ENCODE assay signal across 1 cellular context in the genomic region with DNA sequence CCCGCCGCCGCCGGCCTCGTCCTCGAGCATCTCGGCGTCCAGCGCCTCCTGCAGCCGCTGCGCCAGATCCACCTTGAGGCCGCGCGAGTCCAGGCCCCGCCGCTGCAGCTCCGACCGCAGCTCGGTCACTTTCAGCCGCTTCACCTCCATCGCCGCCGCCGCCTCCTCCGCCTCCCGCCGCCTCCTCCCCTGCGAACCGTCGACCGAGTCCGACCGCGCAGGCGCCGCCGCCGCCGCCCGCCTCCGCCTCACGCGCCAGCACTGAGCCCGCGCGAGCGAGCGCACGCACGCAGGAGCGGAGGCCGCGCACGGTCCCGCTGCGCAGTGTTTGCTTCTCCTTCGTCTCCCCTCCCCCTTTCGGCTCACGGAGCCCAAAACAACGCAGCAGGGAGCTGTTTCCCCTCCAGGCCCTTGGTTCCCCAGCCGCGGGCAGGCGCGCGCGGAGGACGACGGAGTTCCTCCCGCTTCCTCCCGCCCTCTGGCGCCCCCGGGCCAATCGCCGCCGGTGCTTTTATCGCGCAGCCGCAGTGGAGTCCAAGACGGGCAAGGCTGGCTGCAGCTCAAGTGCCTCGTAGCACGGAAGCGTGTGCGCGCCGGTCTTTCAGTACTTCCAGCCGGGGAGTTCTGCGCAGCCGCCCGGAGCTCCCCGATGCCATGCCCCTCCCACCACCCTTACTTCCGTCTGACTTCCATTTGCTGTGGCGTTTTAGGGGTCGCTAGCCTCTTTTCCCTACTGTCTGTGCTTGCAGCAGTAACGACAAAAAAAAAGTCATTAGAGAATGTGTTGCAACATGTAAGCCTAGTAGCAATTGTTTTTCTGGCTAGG.
TF ChIP-seq lines count a peak whose summit lies in the region.

TSS of gene HNRNPUL2 (minus strand) at position 451 of the 826 bp plus-strand sequence. CDS start at position 150, 301 bp downstream.

TF ChIP-seq in HepG2, 621 proteins besides CTCF, POLR2A, EP300 and RAD21 (continued from another document and continues in another):
- TF ChIP-seq RFX3 (CRISPR knock-in tag; IDR thresholded peaks at IDR 0.05) = no peak
- peak; percentile 67; the same call in 1 of the 2 replicates for TF ChIP-seq GTF3A (CRISPR knock-in tag; conservative IDR thresholded peaks at IDR 0.05)
- TF ChIP-seq ZNF3 (CRISPR knock-in tag; IDR thresholded peaks at IDR 0.05) = no peak
- TF ChIP-seq RORA (CRISPR knock-in tag; IDR thresholded peaks at IDR 0.05) = no peak
- TF ChIP-seq ZKSCAN8 (CRISPR knock-in tag; IDR thresholded peaks at IDR 0.05; ENCODE audit: borderline replicate concordance) = peak; percentile 72; the same call in 1 of the 2 replicates
- TF ChIP-seq, protein P1, sequence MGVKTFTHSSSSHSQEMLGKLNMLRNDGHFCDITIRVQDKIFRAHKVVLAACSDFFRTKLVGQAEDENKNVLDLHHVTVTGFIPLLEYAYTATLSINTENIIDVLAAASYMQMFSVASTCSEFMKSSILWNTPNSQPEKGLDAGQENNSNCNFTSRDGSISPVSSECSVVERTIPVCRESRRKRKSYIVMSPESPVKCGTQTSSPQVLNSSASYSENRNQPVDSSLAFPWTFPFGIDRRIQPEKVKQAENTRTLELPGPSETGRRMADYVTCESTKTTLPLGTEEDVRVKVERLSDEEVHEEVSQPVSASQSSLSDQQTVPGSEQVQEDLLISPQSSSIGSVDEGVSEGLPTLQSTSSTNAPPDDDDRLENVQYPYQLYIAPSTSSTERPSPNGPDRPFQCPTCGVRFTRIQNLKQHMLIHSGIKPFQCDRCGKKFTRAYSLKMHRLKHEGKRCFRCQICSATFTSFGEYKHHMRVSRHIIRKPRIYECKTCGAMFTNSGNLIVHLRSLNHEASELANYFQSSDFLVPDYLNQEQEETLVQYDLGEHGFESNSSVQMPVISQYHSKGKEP (CRISPR knock-in tag; IDR thresholded peaks at IDR 0.05) = peak; percentile 78; the same call in 1 of the 2 replicates
- TF ChIP-seq ZNF543 (CRISPR knock-in tag; IDR thresholded peaks at IDR 0.05) = peak; percentile 85; the same call in 1 of the 2 replicates
- peak; percentile 56; the same call in 1 of the 2 replicates for TF ChIP-seq MAZ (IDR thresholded peaks at IDR 0.05; ENCODE audit: borderline replicate concordance, low read depth, low read length)
- TF ChIP-seq MAZ (CRISPR knock-in tag; IDR thresholded peaks at IDR 0.05; ENCODE audit: low read depth) = peak; percentile 95; the same call in 1 of the 2 replicates
- peak; percentile 60; the same call in 1 of the 2 replicates for TF ChIP-seq KMT2A (CRISPR knock-in tag; IDR thresholded peaks at IDR 0.05)
- peak; percentile 94 for TF ChIP-seq ZNF891 (CRISPR knock-in tag; IDR thresholded peaks at IDR 0.05)
- peak; percentile 87 for TF ChIP-seq ELF1 (CRISPR knock-in tag; IDR thresholded peaks at IDR 0.05)
- TF ChIP-seq AGO2 (optimal IDR thresholded peaks at IDR 0.05; ENCODE audit: low read depth, low read length) = peak; percentile 81
- no peak for TF ChIP-seq MBD4 (IDR thresholded peaks at IDR 0.05; ENCODE audit: borderline replicate concordance, low read length)
- TF ChIP-seq, protein P2, sequence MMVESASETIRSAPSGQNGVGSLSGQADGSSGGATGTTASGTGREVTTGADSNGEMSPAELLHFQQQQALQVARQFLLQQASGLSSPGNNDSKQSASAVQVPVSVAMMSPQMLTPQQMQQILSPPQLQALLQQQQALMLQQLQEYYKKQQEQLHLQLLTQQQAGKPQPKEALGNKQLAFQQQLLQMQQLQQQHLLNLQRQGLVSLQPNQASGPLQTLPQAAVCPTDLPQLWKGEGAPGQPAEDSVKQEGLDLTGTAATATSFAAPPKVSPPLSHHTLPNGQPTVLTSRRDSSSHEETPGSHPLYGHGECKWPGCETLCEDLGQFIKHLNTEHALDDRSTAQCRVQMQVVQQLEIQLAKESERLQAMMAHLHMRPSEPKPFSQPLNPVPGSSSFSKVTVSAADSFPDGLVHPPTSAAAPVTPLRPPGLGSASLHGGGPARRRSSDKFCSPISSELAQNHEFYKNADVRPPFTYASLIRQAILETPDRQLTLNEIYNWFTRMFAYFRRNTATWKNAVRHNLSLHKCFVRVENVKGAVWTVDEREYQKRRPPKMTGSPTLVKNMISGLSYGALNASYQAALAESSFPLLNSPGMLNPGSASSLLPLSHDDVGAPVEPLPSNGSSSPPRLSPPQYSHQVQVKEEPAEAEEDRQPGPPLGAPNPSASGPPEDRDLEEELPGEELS (CRISPR knock-in tag; IDR thresholded peaks at IDR 0.05) = peak; percentile 63
- peak; percentile 72; the same call in 1 of the 2 replicates for TF ChIP-seq ZNF34 (CRISPR knock-in tag; IDR thresholded peaks at IDR 0.05; ENCODE audit: borderline replicate concordance)
- TF ChIP-seq IRX3 (CRISPR knock-in tag; IDR thresholded peaks at IDR 0.05; ENCODE audit: borderline replicate concordance, low read depth) = peak; percentile 98
- TF ChIP-seq ZNF619 (CRISPR knock-in tag; IDR thresholded peaks at IDR 0.05) = 0 out of 2 replicates have a peak, but pooled peaks have one; percentile 70
- TF ChIP-seq SP5 (CRISPR knock-in tag; IDR thresholded peaks at IDR 0.05; ENCODE audit: borderline replicate concordance, low read depth) = peak; percentile 50; the same call in 1 of the 2 replicates
- TF ChIP-seq HIC2 (CRISPR knock-in tag; IDR thresholded peaks at IDR 0.05; ENCODE audit: low read depth) = peak; percentile 71; the same call in 1 of the 2 replicates
- 0 out of 2 replicates have a peak, but pooled peaks have one; percentile 9 for TF ChIP-seq CAMTA2 (CRISPR knock-in tag; IDR thresholded peaks at IDR 0.05; ENCODE audit: borderline replicate concordance)
- TF ChIP-seq SUZ12 (IDR thresholded peaks at IDR 0.05; ENCODE audit: low read depth, low read length) = no peak
- no peak for TF ChIP-seq TEAD3 (CRISPR knock-in tag; optimal IDR thresholded peaks at IDR 0.05; ENCODE audit: borderline replicate concordance)
- TF ChIP-seq DNMT3B (CRISPR knock-in tag; conservative IDR thresholded peaks at IDR 0.05) = no peak
- peak; percentile 66 for TF ChIP-seq PPARG (CRISPR knock-in tag; conservative IDR thresholded peaks at IDR 0.05)
- TF ChIP-seq, protein P3, sequence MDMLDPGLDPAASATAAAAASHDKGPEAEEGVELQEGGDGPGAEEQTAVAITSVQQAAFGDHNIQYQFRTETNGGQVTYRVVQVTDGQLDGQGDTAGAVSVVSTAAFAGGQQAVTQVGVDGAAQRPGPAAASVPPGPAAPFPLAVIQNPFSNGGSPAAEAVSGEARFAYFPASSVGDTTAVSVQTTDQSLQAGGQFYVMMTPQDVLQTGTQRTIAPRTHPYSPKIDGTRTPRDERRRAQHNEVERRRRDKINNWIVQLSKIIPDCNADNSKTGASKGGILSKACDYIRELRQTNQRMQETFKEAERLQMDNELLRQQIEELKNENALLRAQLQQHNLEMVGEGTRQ (IDR thresholded peaks at IDR 0.05; ENCODE audit: low read depth, low read length) = no peak
- TF ChIP-seq, protein P3 (CRISPR knock-in tag; IDR thresholded peaks at IDR 0.05; ENCODE audit: borderline replicate concordance) = no peak; the same call in 1 of the 2 replicates
- no peak for TF ChIP-seq PCBP2 (optimal IDR thresholded peaks at IDR 0.05; ENCODE audit: low read depth, low read length, poor library complexity, severe bottlenecking)
- TF ChIP-seq RFXANK (CRISPR knock-in tag; IDR thresholded peaks at IDR 0.05) = no peak
- no peak for TF ChIP-seq ZSCAN5A (CRISPR knock-in tag; IDR thresholded peaks at IDR 0.05; ENCODE audit: borderline replicate concordance)
- peak; percentile 93 for TF ChIP-seq ZFY (CRISPR knock-in tag; IDR thresholded peaks at IDR 0.05)
- no peak for TF ChIP-seq ZBTB21 (CRISPR knock-in tag; IDR thresholded peaks at IDR 0.05)
- no peak for TF ChIP-seq RCOR2 (CRISPR knock-in tag; IDR thresholded peaks at IDR 0.05)
- peak; percentile 80 for TF ChIP-seq ZNF792 (CRISPR knock-in tag; IDR thresholded peaks at IDR 0.05)
- peak; percentile 87 for TF ChIP-seq HNRNPK (IDR thresholded peaks at IDR 0.05; ENCODE audit: low read depth, low read length, poor library complexity, severe bottlenecking)
- TF ChIP-seq, protein P4, sequence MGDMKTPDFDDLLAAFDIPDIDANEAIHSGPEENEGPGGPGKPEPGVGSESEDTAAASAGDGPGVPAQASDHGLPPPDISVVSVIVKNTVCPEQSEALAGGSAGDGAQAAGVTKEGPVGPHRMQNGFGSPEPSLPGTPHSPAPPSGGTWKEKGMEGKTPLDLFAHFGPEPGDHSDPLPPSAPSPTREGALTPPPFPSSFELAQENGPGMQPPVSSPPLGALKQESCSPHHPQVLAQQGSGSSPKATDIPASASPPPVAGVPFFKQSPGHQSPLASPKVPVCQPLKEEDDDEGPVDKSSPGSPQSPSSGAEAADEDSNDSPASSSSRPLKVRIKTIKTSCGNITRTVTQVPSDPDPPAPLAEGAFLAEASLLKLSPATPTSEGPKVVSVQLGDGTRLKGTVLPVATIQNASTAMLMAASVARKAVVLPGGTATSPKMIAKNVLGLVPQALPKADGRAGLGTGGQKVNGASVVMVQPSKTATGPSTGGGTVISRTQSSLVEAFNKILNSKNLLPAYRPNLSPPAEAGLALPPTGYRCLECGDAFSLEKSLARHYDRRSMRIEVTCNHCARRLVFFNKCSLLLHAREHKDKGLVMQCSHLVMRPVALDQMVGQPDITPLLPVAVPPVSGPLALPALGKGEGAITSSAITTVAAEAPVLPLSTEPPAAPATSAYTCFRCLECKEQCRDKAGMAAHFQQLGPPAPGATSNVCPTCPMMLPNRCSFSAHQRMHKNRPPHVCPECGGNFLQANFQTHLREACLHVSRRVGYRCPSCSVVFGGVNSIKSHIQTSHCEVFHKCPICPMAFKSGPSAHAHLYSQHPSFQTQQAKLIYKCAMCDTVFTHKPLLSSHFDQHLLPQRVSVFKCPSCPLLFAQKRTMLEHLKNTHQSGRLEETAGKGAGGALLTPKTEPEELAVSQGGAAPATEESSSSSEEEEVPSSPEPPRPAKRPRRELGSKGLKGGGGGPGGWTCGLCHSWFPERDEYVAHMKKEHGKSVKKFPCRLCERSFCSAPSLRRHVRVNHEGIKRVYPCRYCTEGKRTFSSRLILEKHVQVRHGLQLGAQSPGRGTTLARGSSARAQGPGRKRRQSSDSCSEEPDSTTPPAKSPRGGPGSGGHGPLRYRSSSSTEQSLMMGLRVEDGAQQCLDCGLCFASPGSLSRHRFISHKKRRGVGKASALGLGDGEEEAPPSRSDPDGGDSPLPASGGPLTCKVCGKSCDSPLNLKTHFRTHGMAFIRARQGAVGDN (CRISPR knock-in tag; IDR thresholded peaks at IDR 0.05) = peak; percentile 96
- peak; percentile 30; the same call in 1 of the 2 replicates for TF ChIP-seq THAP9 (CRISPR knock-in tag; IDR thresholded peaks at IDR 0.05; ENCODE audit: borderline replicate concordance)
- TF ChIP-seq ZNF512 (CRISPR knock-in tag; IDR thresholded peaks at IDR 0.05) = no peak
- TF ChIP-seq ISX (CRISPR knock-in tag; conservative IDR thresholded peaks at IDR 0.05) = peak; percentile 95
